15 cellular contexts compared by ENCODE assay signal in genomic region chr1:9340864-9341263, GRCh38. TPM values are rescaled to one million over a fixed set of nuclear protein-coding genes. Genes with fewer than 3 reads are reported as not detected.
DNase-seq lines count a peak whose midpoint lies in the region; ATAC-seq and TF ChIP-seq lines count a peak whose summit lies in the region.
"Had no signal": no experiment of that assay in that cellular context is flagged by ENCODE, and none has a peak within 500 bp of the region (broad histone marks: within the 10 kb centered on the region; RNA-seq: fewer than 3 reads in every experiment).

No MANE protein-coding gene starts in this region.

- no peak for ATAC-seq in GM18907 (IDR thresholded peaks at IDR 0.05; ENCODE audit: unreplicated experiment)
- ATAC-seq: activated CD8-positive, alpha-beta T cell treated with anti-CD3 and anti-CD28 coated beads, Interleukin-2, amount 10 ng/mL, durations not matched to agents 7 days and 5 days; activated T-helper 17 cell treated with anti-CD3 and anti-CD28 coated beads, Interleukin-2, amount 50 U/mL, for 72 hours; SK-N-SH treated with all-trans-retinoic acid at 6 μM for 48 hours had no signal

- H3K36me3 ChIP-seq in transverse colon, result no peaks in the 10 kb centered on the region
- H3K36me3 ChIP-seq: stomach had no signal

- TF ChIP-seq CTCF in NB4 (IDR thresholded peaks at IDR 0.05; ENCODE audit: low read depth, low read length) (no peak), chondrocyte (IDR thresholded peaks at IDR 0.05) (no peak), mesothelial cell of epicardium (IDR thresholded peaks at IDR 0.05; ENCODE audit: unreplicated experiment) (no peak), transverse colon (IDR thresholded peaks at IDR 0.05) (no peak)

- H3K4me1 Mint-ChIP-seq in chondrocyte (ENCODE audit: low read depth), result peaks cover 85% of the 10 kb centered on the region
- peaks cover 28% of the 10 kb centered on the region for H3K4me1 Mint-ChIP-seq in mesothelial cell of epicardium

- H3K27me3 Mint-ChIP-seq in chondrocyte (ENCODE audit: low read depth) (no peaks in the 10 kb centered on the region), mesothelial cell of epicardium (ENCODE audit: low read depth) (no peaks in the 10 kb centered on the region)
- H3K27me3 Mint-ChIP-seq: activated T-helper 17 cell treated with anti-CD3 and anti-CD28 coated beads, Interleukin-2, amount 50 U/mL, for 72 hours had no signal

- no peaks in the 10 kb centered on the region for H3K27me3 ChIP-seq in transverse colon
- H3K27me3 ChIP-seq: stomach had no signal

- TF ChIP-seq EP300 in transverse colon (IDR thresholded peaks at IDR 0.05; ENCODE audit: low read depth), result no peak

- intact Hi-C loops in transverse colon (cut with DNase I; ENCODE audit: low total_unique reads), result no loop called here

- peaks cover 34 to 61% (median 41%) of the 10 kb centered on the region in 4 donors for H3K4me1 ChIP-seq in transverse colon

- H3K4me3 ChIP-seq in NB4 (ENCODE audit: low read depth, low read length), result no peak overlapping the region
- H3K4me3 ChIP-seq in transverse colon, result no peak overlapping the region
- H3K4me3 ChIP-seq: GM23248, stomach had no signal

- DNase-seq in NB4 (ENCODE audit: low read depth) (peak; percentile 48), chondrocyte (ENCODE audit: low spot score) (no peak), mesothelial cell of epicardium (ENCODE audit: low spot score in 2 of 2, unreplicated experiment in 2 of 2) (no peak), transverse colon (no peak), caudate nucleus (lab: John Stamatoyannopoulos, UW) (no peak), HuH-7 (ENCODE audit: low spot score) (no peak)
- DNase-seq: activated CD8-positive, alpha-beta T cell treated with anti-CD3 and anti-CD28 coated beads, Interleukin-2, amount 10 ng/mL, durations not matched to agents 7 days and 5 days; GM23248; hypothalamus; NCI-H1694; stomach had no signal

- no peaks in the 10 kb centered on the region for H3K9me3 ChIP-seq in transverse colon
- H3K9me3 ChIP-seq: stomach had no signal

- H3K27ac ChIP-seq in transverse colon (peak overlapping the region; percentile 3 to 82 (median 69)), caudate nucleus (ENCODE audit: low read depth, low read length) (no peak overlapping the region)
- H3K27ac ChIP-seq: GM23248, VCaP had no signal

- H3K9me3 Mint-ChIP-seq in chondrocyte (ENCODE audit: low read depth), result no peaks in the 10 kb centered on the region
- peaks cover 8% of the 10 kb centered on the region for H3K9me3 Mint-ChIP-seq in mesothelial cell of epicardium
- H3K9me3 Mint-ChIP-seq: activated T-helper 17 cell treated with anti-CD3 and anti-CD28 coated beads, Interleukin-2, amount 50 U/mL, for 72 hours had no signal

- H3K36me3 Mint-ChIP-seq in chondrocyte (ENCODE audit: low read depth), result peaks cover 17% of the 10 kb centered on the region
- peaks cover 9% of the 10 kb centered on the region for H3K36me3 Mint-ChIP-seq in mesothelial cell of epicardium

- TF ChIP-seq POLR2A in NB4 (IDR thresholded peaks at IDR 0.05; ENCODE audit: extremely low read depth, insufficient read length) (no peak), transverse colon (IDR thresholded peaks at IDR 0.05) (no peak)

- 50 to 87% methylated on average over 1 to 7 of the region's 7 CpGs for WGBS in transverse colon (ENCODE audit: low coverage in 1 of 2), 2 donors

- H3K4me3 Mint-ChIP-seq in chondrocyte (ENCODE audit: unreplicated experiment) (no peak overlapping the region), mesothelial cell of epicardium (no peak overlapping the region)
- H3K4me3 Mint-ChIP-seq: activated CD8-positive, alpha-beta T cell treated with anti-CD3 and anti-CD28 coated beads, Interleukin-2, amount 10 ng/mL, durations not matched to agents 7 days and 5 days; activated T-helper 17 cell treated with anti-CD3 and anti-CD28 coated beads, Interleukin-2, amount 50 U/mL, for 72 hours had no signal

- H3K27ac Mint-ChIP-seq in chondrocyte (ENCODE audit: unreplicated experiment) (peak overlapping the region; percentile 81), mesothelial cell of epicardium (peak overlapping the region; percentile 21)
- H3K27ac Mint-ChIP-seq: activated CD8-positive, alpha-beta T cell treated with anti-CD3 and anti-CD28 coated beads, Interleukin-2, amount 10 ng/mL, durations not matched to agents 7 days and 5 days; activated T-helper 17 cell treated with anti-CD3 and anti-CD28 coated beads, Interleukin-2, amount 50 U/mL, for 72 hours had no signal

- in situ Hi-C loops in transverse colon (cut with MboI; ENCODE audit: low pct_ligation_motif_present in 1 of 4, low pct_unique_long_range_greater_than_20kb in 1 of 4, low sequenced_read_pairs in 3 of 4), result no loop called here

RNA-seq across cellular contexts. Expression of gene SPSB1, which starts 48.2 kb away (rescaled TPM):
- total RNA-seq in chondrocyte (164 to 184 TPM (median 173 TPM) in 3 replicates), mesothelial cell of epicardium (22.0 to 24.8 TPM (median 23.9 TPM) in 3 replicates), transverse colon (10 to 100 TPM; 40.0 to 82.1 (median 52.6) TPM)
